In the genomic region with DNA sequence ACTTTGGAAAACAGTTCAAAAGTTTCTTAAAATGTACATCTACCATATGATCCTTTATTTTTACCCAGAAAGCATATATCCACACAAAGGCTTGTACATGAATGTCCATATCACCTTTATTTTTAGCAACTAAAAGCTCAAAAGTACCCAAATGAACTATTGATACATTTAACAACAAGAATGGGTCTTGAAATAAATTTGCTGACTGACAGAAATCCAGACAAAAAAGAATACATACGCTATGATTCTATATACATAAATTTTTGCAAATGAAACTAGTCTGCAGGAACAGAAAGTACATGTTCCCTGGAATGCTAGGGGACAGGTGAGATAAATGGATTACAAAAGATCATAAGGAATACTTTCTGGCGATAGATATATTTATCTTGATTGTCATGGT, we compare ENCODE assay signal across 31 cellular contexts.
A peak's percentile ranks its signal among the peaks of the same experiment; 100 is the strongest.
DNase-seq lines count a peak whose midpoint lies in the region; ATAC-seq, FAIRE-seq and TF ChIP-seq lines count a peak whose summit lies in the region.
"Had no signal": no experiment of that assay in that cellular context is flagged by ENCODE, and none has a peak within 500 bp of the region (broad histone marks: within the 10 kb centered on the region; RNA-seq: fewer than 3 reads in every experiment).

No MANE protein-coding gene starts in this region.

- H3K4me3 ChIP-seq in HepG2 (replicated peaks in 1 of 3; ENCODE audit: insufficient read depth in 1 of 3, low read depth in 2 of 3, low read length in 3 of 3): no peak overlapping the region
- H3K4me3 ChIP-seq in right lobe of liver: no peak overlapping the region
- no peak overlapping the region for H3K4me3 ChIP-seq in A549
- H3K4me3 ChIP-seq in K562: no peak overlapping the region
- H3K4me3 ChIP-seq: BLaER1; BLaER1 treated with 17β-estradiol and CSF1 and Interleukin-3, amounts not matched to agents 10 nM and 100 nM had no signal

- CTCF ChIA-PET in HepG2 (lab: Yijun Ruan, JAX; ENCODE audit: low intra/inter-chr PET ratio, low total read pairs): no interaction called here
- CTCF ChIA-PET in A549 (lab: Yijun Ruan, JAX): no interaction called here
- CTCF ChIA-PET in K562 (lab: Yijun Ruan, JAX; ENCODE audit: low intra/inter-chr PET ratio): no interaction called here

- H4K20me1 ChIP-seq in HepG2 (ENCODE audit: insufficient read depth, low read length): no peaks in the 10 kb centered on the region
- H4K20me1 ChIP-seq in K562 (replicated peaks; ENCODE audit: control insufficient read depth, insufficient read depth, low read length): no peaks in the 10 kb centered on the region
- H4K20me1 ChIP-seq: BLaER1; BLaER1 treated with 17β-estradiol and CSF1 and Interleukin-3, amounts not matched to agents 10 nM and 100 nM had no signal

- TF ChIP-seq POLR2A in HepG2 (IDR thresholded peaks at IDR 0.05; ENCODE audit: insufficient read depth in 1 of 2, low read depth in 2 of 2, low read length in 2 of 2) (no peak), right lobe of liver (IDR thresholded peaks at IDR 0.05) (no peak), A549 (IDR thresholded peaks at IDR 0.05; ENCODE audit: low read length) (no peak), K562 (conservative IDR thresholded peaks at IDR 0.05) (no peak)

- no TSS peak for BruUV-seq in HepG2 (replicated peaks; lab: Mats Ljungman, UMichigan)
- BruUV-seq in K562 (replicated peaks; lab: Mats Ljungman, UMichigan): no TSS peak

- TF ChIP-seq CTCF in HepG2 (CRISPR knock-in tag; IDR thresholded peaks at IDR 0.05): no peak
- no peak for TF ChIP-seq CTCF in right lobe of liver (IDR thresholded peaks at IDR 0.05)
- TF ChIP-seq CTCF in A549 (IDR thresholded peaks at IDR 0.05): no peak
- no peak for TF ChIP-seq CTCF in K562 (IDR thresholded peaks at IDR 0.05 in 2 of 3, conservative IDR thresholded peaks at IDR 0.05 in 1 of 3; ENCODE audit: insufficient read depth in 2 of 3, low read depth in 1 of 3, low read length in 3 of 3)

- ATAC-seq in HepG2 (no peak), right lobe of liver (no peak), A549 (no peak), K562 (no peak)
- ATAC-seq: CD8-positive, alpha-beta T cell had no signal

- H3K4me1 ChIP-seq in HepG2 (ENCODE audit: insufficient read depth, low read length): no peaks in the 10 kb centered on the region
- no peaks in the 10 kb centered on the region for H3K4me1 ChIP-seq in right lobe of liver
- no peaks in the 10 kb centered on the region for H3K4me1 ChIP-seq in A549
- no peaks in the 10 kb centered on the region for H3K4me1 ChIP-seq in K562 (replicated peaks in 1 of 2; ENCODE audit: control insufficient read depth in 2 of 2, insufficient read depth in 2 of 2, low read length in 2 of 2)
- H3K4me1 ChIP-seq: BE2C; BLaER1; BLaER1 treated with 17β-estradiol and CSF1 and Interleukin-3, amounts not matched to agents 10 nM and 100 nM; Caco-2 had no signal

- WGBS in HepG2 (ENCODE audit: low lambda C conversion rate): 19% methylated on average over 2 of the region's 2 CpGs
- 86% methylated on average over 2 of the region's 2 CpGs for WGBS in right lobe of liver (ENCODE audit: insufficient coverage, low coverage, low lambda C conversion rate, missing lambda C conversion rate)
- WGBS in A549 (ENCODE audit: missing lambda C conversion rate): 89% methylated on average over 2 of the region's 2 CpGs
- WGBS in K562 (ENCODE audit: insufficient coverage, low coverage, missing lambda C conversion rate): 12% methylated on average over 2 of the region's 2 CpGs

- DNase-seq in HepG2 (ENCODE audit: low spot score): no peak
- DNase-seq in right lobe of liver: no peak
- no peak for DNase-seq in A549 (ENCODE audit: low read depth in 1 of 2, low spot score in 1 of 2)
- DNase-seq in K562 (ENCODE audit: extremely low read depth in 1 of 4, low spot score in 3 of 4): no peak
- no peak for DNase-seq in HCEC 1CT
- DNase-seq in EL: no peak
- DNase-seq: 8988T; ACHN; AML-193; BE2C; C1 segment of cervical spinal cord; Caco-2; Calu3; CD4-positive, alpha-beta memory T cell; CD4-positive, alpha-beta T cell; CD4-positive, CD25-positive, alpha-beta regulatory T cell; CD8-positive, alpha-beta memory T cell; CD8-positive, alpha-beta T cell; COR-L47; DMS 273 treated with DMSO at 0.1 percent for 48 hours; DMS153; DMS53; DMS79; DMS79 treated with DMSO at 0.1 percent for 48 hours; DND-41 had no signal

- H2AFZ ChIP-seq in HepG2 (ENCODE audit: low read length) (no peak overlapping the region), K562 (ENCODE audit: low read depth, low read length) (no peak overlapping the region)

- no peaks in the 10 kb centered on the region for H3K9me1 ChIP-seq in K562 (ENCODE audit: control insufficient read depth, insufficient read depth, low read length)

- no peak for FAIRE-seq in HepG2 (lab: Jason Lieb, UNC)
- FAIRE-seq in A549 (lab: Jason Lieb, UNC): no peak
- no peak for FAIRE-seq in K562 (lab: Jason Lieb, UNC)
- FAIRE-seq: A204.1, D721Med had no signal

- H3K79me2 ChIP-seq in HepG2 (ENCODE audit: insufficient read depth, low read length) (no peaks in the 10 kb centered on the region), K562 (ENCODE audit: control insufficient read depth, insufficient read depth, low read length) (no peaks in the 10 kb centered on the region)

- H3K9ac ChIP-seq in HepG2 (ENCODE audit: insufficient read depth, low read depth, low read length): no peak overlapping the region
- H3K9ac ChIP-seq in K562 (ENCODE audit: insufficient read depth in 1 of 2, low read depth in 2 of 2, low read length in 2 of 2): no peak overlapping the region
- H3K9ac ChIP-seq: BLaER1; BLaER1 treated with 17β-estradiol and CSF1 and Interleukin-3, amounts not matched to agents 10 nM and 100 nM had no signal

- no peaks in the 10 kb centered on the region for H3K36me3 ChIP-seq in HepG2 (replicated peaks in 1 of 2; ENCODE audit: control insufficient read depth in 1 of 2, insufficient read depth in 2 of 2, low read length in 2 of 2)
- H3K36me3 ChIP-seq in right lobe of liver: no peaks in the 10 kb centered on the region
- H3K36me3 ChIP-seq in K562 (ENCODE audit: control insufficient read depth, insufficient read depth, low read length): no peaks in the 10 kb centered on the region
- H3K36me3 ChIP-seq: BE2C; BLaER1; BLaER1 treated with 17β-estradiol and CSF1 and Interleukin-3, amounts not matched to agents 10 nM and 100 nM had no signal

- H3K4me2 ChIP-seq in HepG2 (ENCODE audit: low read depth, low read length) (no peak overlapping the region), A549 (no peak overlapping the region), K562 (ENCODE audit: insufficient read depth, low read length) (no peak overlapping the region)
- H3K4me2 ChIP-seq: BLaER1; BLaER1 treated with 17β-estradiol and CSF1 and Interleukin-3, amounts not matched to agents 10 nM and 100 nM had no signal

- no peak for TF ChIP-seq EP300 in HepG2 (IDR thresholded peaks at IDR 0.05; ENCODE audit: low read depth in 2 of 2, low read length in 2 of 2)
- no peak for TF ChIP-seq EP300 in HepG2 (CRISPR knock-in tag; IDR thresholded peaks at IDR 0.05; ENCODE audit: borderline replicate concordance)
- no peak for TF ChIP-seq EP300 in A549 (IDR thresholded peaks at IDR 0.05)
- TF ChIP-seq EP300 in K562 (IDR thresholded peaks at IDR 0.05; ENCODE audit: low read length): no peak

- H3K27me3 ChIP-seq in HepG2 (ENCODE audit: control insufficient read depth in 1 of 2, insufficient read depth in 2 of 2, low read length in 2 of 2) (no peaks in the 10 kb centered on the region), right lobe of liver (no peaks in the 10 kb centered on the region), K562 (ENCODE audit: control insufficient read depth in 2 of 2, insufficient read depth in 2 of 2, low read length in 2 of 2) (no peaks in the 10 kb centered on the region)
- H3K27me3 ChIP-seq: BE2C; BLaER1; BLaER1 treated with 17β-estradiol and CSF1 and Interleukin-3, amounts not matched to agents 10 nM and 100 nM had no signal

- intact Hi-C loops in HepG2 (cut with micrococcal nuclease; ENCODE audit: unreplicated experiment): no loop called here
- intact Hi-C loops in right lobe of liver (cut with DNase I): no loop called here
- intact Hi-C loops in K562 (cut with micrococcal nuclease): no loop called here

- in situ Hi-C loops in HepG2 (cut with HindIII; ENCODE audit: extremely low pct_ligation_motif_present, low pct_unique_long_range_greater_than_20kb) (no loop called here), K562 (cut with MboI) (no loop called here)

- TF ChIP-seq RAD21 in HepG2 (CRISPR knock-in tag; IDR thresholded peaks at IDR 0.05): no peak
- no peak for TF ChIP-seq RAD21 in A549 (conservative IDR thresholded peaks at IDR 0.05 in 1 of 2, IDR thresholded peaks at IDR 0.05 in 1 of 2)
- no peak for TF ChIP-seq RAD21 in K562 (CRISPR knock-in tag; conservative IDR thresholded peaks at IDR 0.05 in 1 of 2, IDR thresholded peaks at IDR 0.05 in 1 of 2)

- POLR2A ChIA-PET in HepG2 (lab: Yijun Ruan, JAX) (no interaction called here), A549 (lab: Yijun Ruan, JAX) (no interaction called here), K562 (lab: Yijun Ruan, JAX) (no interaction called here)

- H3K9me3 ChIP-seq in HepG2 (ENCODE audit: low read length) (no peaks in the 10 kb centered on the region), right lobe of liver (no peaks in the 10 kb centered on the region), A549 (no peaks in the 10 kb centered on the region), K562 (replicated peaks; ENCODE audit: control insufficient read depth, insufficient read depth, low read depth, low read length) (no peaks in the 10 kb centered on the region)
- H3K9me3 ChIP-seq: BE2C; BLaER1; BLaER1 treated with 17β-estradiol and CSF1 and Interleukin-3, amounts not matched to agents 10 nM and 100 nM; Caco-2 had no signal

- H3K27ac ChIP-seq in HepG2 (ENCODE audit: extremely low read length, insufficient read depth, low read length) (no peak overlapping the region), right lobe of liver (no peak overlapping the region), A549 (no peak overlapping the region), K562 (ENCODE audit: extremely low read depth, low read depth, low read length) (no peak overlapping the region)
- H3K27ac ChIP-seq: 22Rv1; BLaER1; BLaER1 treated with 17β-estradiol and CSF1 and Interleukin-3, amounts not matched to agents 10 nM and 100 nM; C4-2B had no signal

TF ChIP-seq in HepG2, 621 proteins besides CTCF, POLR2A, EP300 and RAD21 (continues in another document):
- TF ChIP-seq ZMAT3 (CRISPR knock-in tag; conservative IDR thresholded peaks at IDR 0.05): no peak
- TF ChIP-seq ZNF337 (CRISPR knock-in tag; IDR thresholded peaks at IDR 0.05; ENCODE audit: borderline replicate concordance, low read depth): no peak

TF ChIP-seq in A549, 52 proteins besides CTCF, POLR2A, EP300 and RAD21 (continues in another document):
- TF ChIP-seq KDM5A (IDR thresholded peaks at IDR 0.05): no peak
- no peak for TF ChIP-seq HDAC2 (IDR thresholded peaks at IDR 0.05)

TF ChIP-seq in K562, 482 proteins besides CTCF, POLR2A, EP300 and RAD21 (continues in another document):
- TF ChIP-seq, protein P1, sequence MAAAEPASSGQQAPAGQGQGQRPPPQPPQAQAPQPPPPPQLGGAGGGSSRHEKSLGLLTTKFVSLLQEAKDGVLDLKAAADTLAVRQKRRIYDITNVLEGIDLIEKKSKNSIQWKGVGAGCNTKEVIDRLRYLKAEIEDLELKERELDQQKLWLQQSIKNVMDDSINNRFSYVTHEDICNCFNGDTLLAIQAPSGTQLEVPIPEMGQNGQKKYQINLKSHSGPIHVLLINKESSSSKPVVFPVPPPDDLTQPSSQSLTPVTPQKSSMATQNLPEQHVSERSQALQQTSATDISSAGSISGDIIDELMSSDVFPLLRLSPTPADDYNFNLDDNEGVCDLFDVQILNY (CRISPR knock-in tag; IDR thresholded peaks at IDR 0.05): no peak
- peak; percentile 33; the same call in 1 of the 2 replicates for TF ChIP-seq ZNF316 (IDR thresholded peaks at IDR 0.05)
